Comparison of ENCODE assay signal across 5 cellular contexts in the genomic region with DNA sequence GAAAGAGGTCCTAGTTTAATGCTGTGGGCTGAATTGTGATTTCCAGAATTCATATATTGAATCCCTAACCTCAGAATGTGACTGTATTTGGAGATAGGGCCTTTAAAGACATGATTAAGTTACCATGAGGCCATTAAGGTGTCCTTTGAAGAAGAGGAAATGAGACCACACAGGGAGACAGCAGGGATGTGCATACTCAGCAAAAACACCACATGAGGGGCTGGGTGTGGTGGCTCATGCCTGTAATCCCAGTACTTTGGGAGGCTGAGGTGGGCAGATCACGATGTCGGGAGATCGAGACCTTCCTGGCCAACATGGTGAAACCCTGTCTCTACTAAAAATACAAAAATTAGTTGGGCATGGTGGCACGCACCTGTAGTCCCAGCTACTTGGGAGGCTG.
A peak's percentile ranks its signal among the peaks of the same experiment; 100 is the strongest.
TF ChIP-seq lines count a peak whose summit lies in the region.

No MANE protein-coding gene starts in this region.

TF ChIP-seq in A549, 52 proteins besides CTCF, POLR2A, EP300 and RAD21:
- peak; percentile 88 for TF ChIP-seq MAFK (IDR thresholded peaks at IDR 0.05; ENCODE audit: partially characterized antibody)

TF ChIP-seq in IMR-90, 13 proteins besides CTCF, POLR2A, EP300 and RAD21:
- peak; percentile 73 for TF ChIP-seq MAFK (IDR thresholded peaks at IDR 0.05; ENCODE audit: low read depth, low read length)

TF ChIP-seq in K562, 482 proteins besides CTCF, POLR2A, EP300 and RAD21:
- TF ChIP-seq MAFG (tag; conservative IDR thresholded peaks at IDR 0.05), result peak; percentile 53
- peak; percentile 61 for TF ChIP-seq MAFK (IDR thresholded peaks at IDR 0.05; ENCODE audit: low read length)
- peak; percentile 84 for TF ChIP-seq ZNF316 (IDR thresholded peaks at IDR 0.05)
- peak; percentile 68 for TF ChIP-seq MAFF (IDR thresholded peaks at IDR 0.05; ENCODE audit: low read length)
- peak; percentile 75 for TF ChIP-seq C11orf30 (IDR thresholded peaks at IDR 0.05; ENCODE audit: low read depth)

TF ChIP-seq in H1, 55 proteins besides CTCF, POLR2A, EP300 and RAD21:
- TF ChIP-seq MAFK (IDR thresholded peaks at IDR 0.05; ENCODE audit: low read depth, low read length), result peak; percentile 47; the same call in 1 of the 2 replicates

TF ChIP-seq in HepG2, 621 proteins besides CTCF, POLR2A, EP300 and RAD21:
- peak; percentile 89 to 92 for TF ChIP-seq MAFK (conservative IDR thresholded peaks at IDR 0.05 in 1 of 2, IDR thresholded peaks at IDR 0.05 in 1 of 2; ENCODE audit: low read length in 2 of 2)
- peak; percentile 84 for TF ChIP-seq MAFF (IDR thresholded peaks at IDR 0.05; ENCODE audit: low read depth, low read length)
